In genomic region chr10:132761395-132762060, GRCh38 we compare ENCODE assay signal across 36 cellular contexts. TPM values are rescaled to one million over a fixed set of nuclear protein-coding genes. Genes with fewer than 3 reads are reported as not detected.
"Had no signal": no experiment of that assay in that cellular context is flagged by ENCODE, and none has a peak within 500 bp of the region (broad histone marks: within the 10 kb centered on the region; RNA-seq: fewer than 3 reads in every experiment).

No MANE protein-coding gene starts in this region.

- H3K27ac ChIP-seq: adrenal gland, ascending aorta, breast epithelium, cardiac muscle cell, esophagus muscularis mucosa, foreskin keratinocyte, gastrocnemius medialis, heart left ventricle had no signal

- ATAC-seq: activated CD4-positive, alpha-beta T cell treated with anti-CD3 and anti-CD28 coated beads for 36 hours; activated CD8-positive, alpha-beta memory T cell treated with anti-CD3 and anti-CD28 coated beads, Interleukin-2, amount 10 ng/mL, durations not matched to agents 7 days and 5 days; activated CD8-positive, alpha-beta T cell treated with anti-CD3 and anti-CD28 coated beads, Interleukin-2, amount 10 ng/mL, durations not matched to agents 7 days and 5 days; activated naive CD8-positive, alpha-beta T cell treated with anti-CD3 and anti-CD28 coated beads, Interleukin-2, amount 50 U/mL, for 24 hours; foreskin keratinocyte; gastrocnemius medialis; heart left ventricle had no signal

- H3K36me3 Mint-ChIP-seq: activated CD8-positive, alpha-beta memory T cell treated with anti-CD3 and anti-CD28 coated beads, Interleukin-2, amount 10 ng/mL, durations not matched to agents 7 days and 5 days had no signal

- H3K4me3 ChIP-seq: adrenal gland, ascending aorta, breast epithelium, cardiac muscle cell, esophagus muscularis mucosa, gastrocnemius medialis, heart left ventricle had no signal

- H3K27ac Mint-ChIP-seq: activated CD4-positive, alpha-beta memory T cell treated with anti-CD3 and anti-CD28 coated beads for 36 hours; activated CD4-positive, alpha-beta T cell treated with anti-CD3 and anti-CD28 coated beads for 36 hours; activated CD4-positive, alpha-beta T cell treated with anti-CD3 and anti-CD28 coated beads, Interleukin-2, amount 10 ng/mL, durations not matched to agents 24 days and 14 days; activated CD8-positive, alpha-beta memory T cell treated with anti-CD3 and anti-CD28 coated beads, Interleukin-2, amount 10 ng/mL, durations not matched to agents 7 days and 5 days; activated CD8-positive, alpha-beta T cell treated with anti-CD3 and anti-CD28 coated beads, Interleukin-2, amount 10 ng/mL, durations not matched to agents 7 days and 5 days; activated naive CD8-positive, alpha-beta T cell treated with anti-CD3 and anti-CD28 coated beads for 36 hours; activated naive CD8-positive, alpha-beta T cell treated with anti-CD3 and anti-CD28 coated beads, Interleukin-2, amount 50 U/mL, for 24 hours; brain; endodermal cell had no signal

- H3K4me1 Mint-ChIP-seq: activated CD8-positive, alpha-beta memory T cell treated with anti-CD3 and anti-CD28 coated beads, Interleukin-2, amount 10 ng/mL, durations not matched to agents 7 days and 5 days; brain; endodermal cell had no signal

- H3K27me3 ChIP-seq: adrenal gland, ascending aorta, breast epithelium, cardiac muscle cell, esophagus muscularis mucosa, foreskin keratinocyte, gastrocnemius medialis, heart left ventricle had no signal

- DNase-seq: activated CD4-positive, alpha-beta T cell treated with anti-CD3 and anti-CD28 coated beads, Interleukin-2, amount 10 ng/mL, durations not matched to agents 24 days and 14 days; activated CD4-positive, CD25-positive, alpha-beta regulatory T cell; activated CD4-positive, CD25-positive, alpha-beta regulatory T cell treated with anti-CD3 and anti-CD28 coated beads, Interleukin-2, amount 50 U/mL, for 72 hours; activated CD8-positive, alpha-beta memory T cell treated with anti-CD3 and anti-CD28 coated beads, Interleukin-2, amount 10 ng/mL, durations not matched to agents 7 days and 5 days; activated CD8-positive, alpha-beta memory T cell treated with anti-CD3 and anti-CD28 coated beads, Interleukin-2, amount 50 U/mL, for 4 hours; activated CD8-positive, alpha-beta T cell treated with anti-CD3 and anti-CD28 coated beads, Interleukin-2, amount 10 ng/mL, durations not matched to agents 7 days and 5 days; activated effector memory CD4-positive, alpha-beta T cell treated with Interleukin-2 at 50 U/mL for 16 hours; activated gamma-delta T cell treated with Interleukin-2 at 50 U/mL for 16 hours; activated naive CD4-positive, alpha-beta T cell treated with Interleukin-2 at 50 U/mL for 16 hours; activated naive CD8-positive, alpha-beta T cell treated with anti-CD3 and anti-CD28 coated beads, Interleukin-2, amount 50 U/mL, for 24 hours; activated T-cell treated with anti-CD3 and anti-CD28 coated beads, Interleukin-2, amount 50 U/mL, for 1 hour; activated T-cell treated with anti-CD3 and anti-CD28 coated beads, Interleukin-2, amount 50 U/mL, for 48 hours; adrenal gland; central memory CD4-positive, alpha-beta T cell; effector memory CD4-positive, alpha-beta T cell; endodermal cell; erythroblast; foreskin keratinocyte; gastrocnemius medialis; glutamatergic neuron; heart left ventricle; T-helper 2 cell had no signal

- H3K9me3 Mint-ChIP-seq: activated CD4-positive, alpha-beta T cell treated with anti-CD3 and anti-CD28 coated beads, Interleukin-2, amount 10 ng/mL, durations not matched to agents 24 days and 14 days; activated naive CD4-positive, alpha-beta T cell treated with anti-CD3 and anti-CD28 coated beads, Interleukin-2, amount 50 U/mL, for 24 hours; activated naive CD8-positive, alpha-beta T cell treated with anti-CD3 and anti-CD28 coated beads for 36 hours; activated naive CD8-positive, alpha-beta T cell treated with anti-CD3 and anti-CD28 coated beads, Interleukin-2, amount 50 U/mL, for 24 hours had no signal

- H3K36me3 ChIP-seq: breast epithelium, cardiac muscle cell, gastrocnemius medialis had no signal

- H3K9me3 ChIP-seq: adrenal gland, ascending aorta, breast epithelium, esophagus muscularis mucosa, gastrocnemius medialis, heart left ventricle had no signal

- H3K4me3 Mint-ChIP-seq: activated CD4-positive, alpha-beta memory T cell treated with anti-CD3 and anti-CD28 coated beads for 36 hours; activated CD4-positive, alpha-beta T cell treated with anti-CD3 and anti-CD28 coated beads for 36 hours; activated CD4-positive, alpha-beta T cell treated with anti-CD3 and anti-CD28 coated beads, Interleukin-2, amount 10 ng/mL, durations not matched to agents 24 days and 14 days; activated CD8-positive, alpha-beta memory T cell treated with anti-CD3 and anti-CD28 coated beads, Interleukin-2, amount 10 ng/mL, durations not matched to agents 7 days and 5 days; activated CD8-positive, alpha-beta T cell treated with anti-CD3 and anti-CD28 coated beads, Interleukin-2, amount 10 ng/mL, durations not matched to agents 7 days and 5 days; activated naive CD4-positive, alpha-beta T cell treated with anti-CD3 and anti-CD28 coated beads, Interleukin-2, amount 50 U/mL, for 24 hours; activated naive CD8-positive, alpha-beta T cell treated with anti-CD3 and anti-CD28 coated beads for 36 hours; activated naive CD8-positive, alpha-beta T cell treated with anti-CD3 and anti-CD28 coated beads, Interleukin-2, amount 50 U/mL, for 24 hours; brain; endodermal cell had no signal

- H3K27me3 Mint-ChIP-seq: activated CD4-positive, alpha-beta memory T cell treated with anti-CD3 and anti-CD28 coated beads for 36 hours; activated CD4-positive, alpha-beta T cell treated with anti-CD3 and anti-CD28 coated beads for 36 hours; activated CD4-positive, alpha-beta T cell treated with anti-CD3 and anti-CD28 coated beads, Interleukin-2, amount 10 ng/mL, durations not matched to agents 24 days and 14 days; activated CD8-positive, alpha-beta memory T cell treated with anti-CD3 and anti-CD28 coated beads, Interleukin-2, amount 10 ng/mL, durations not matched to agents 7 days and 5 days; activated naive CD4-positive, alpha-beta T cell treated with anti-CD3 and anti-CD28 coated beads, Interleukin-2, amount 50 U/mL, for 24 hours; activated naive CD8-positive, alpha-beta T cell treated with anti-CD3 and anti-CD28 coated beads for 36 hours; activated naive CD8-positive, alpha-beta T cell treated with anti-CD3 and anti-CD28 coated beads, Interleukin-2, amount 50 U/mL, for 24 hours had no signal

- H3K4me1 ChIP-seq: adrenal gland, ascending aorta, breast epithelium, esophagus muscularis mucosa, foreskin keratinocyte, gastrocnemius medialis, heart left ventricle had no signal

- FAIRE-seq: colon had no signal

RNA-seq across cellular contexts. Expression of gene NKX6-2, which starts 24.4 kb away (rescaled TPM):
- total RNA-seq: activated CD4-positive, alpha-beta memory T cell treated with anti-CD3 and anti-CD28 coated beads for 36 hours; activated CD4-positive, alpha-beta T cell treated with anti-CD3 and anti-CD28 coated beads for 36 hours; activated CD4-positive, alpha-beta T cell treated with anti-CD3 and anti-CD28 coated beads, Interleukin-2, amount 10 ng/mL, durations not matched to agents 24 days and 14 days; activated CD8-positive, alpha-beta memory T cell treated with anti-CD3 and anti-CD28 coated beads for 36 hours; activated CD8-positive, alpha-beta memory T cell treated with anti-CD3 and anti-CD28 coated beads, Interleukin-2, amount 10 ng/mL, durations not matched to agents 7 days and 5 days; activated CD8-positive, alpha-beta T cell treated with anti-CD3 and anti-CD28 coated beads, Interleukin-2, amount 10 ng/mL, durations not matched to agents 7 days and 5 days; activated naive CD8-positive, alpha-beta T cell treated with anti-CD3 and anti-CD28 coated beads for 36 hours; adrenal gland; ascending aorta; breast epithelium; cerebellum; dermis microvascular lymphatic vessel endothelial cell; esophagus muscularis mucosa; foreskin keratinocyte; heart left ventricle; T-helper 1 cell treated with Interleukin-12 subunit alpha and Interleukin-12 subunit beta and Interleukin-4 antibody, amounts not matched to agents 30 ng/mL and 1 ng/mL, for 36 hours had no signal
- polyA plus RNA-seq: foreskin keratinocyte had no signal
